ENCODE assay signal across 8 cellular contexts in the genomic region with DNA sequence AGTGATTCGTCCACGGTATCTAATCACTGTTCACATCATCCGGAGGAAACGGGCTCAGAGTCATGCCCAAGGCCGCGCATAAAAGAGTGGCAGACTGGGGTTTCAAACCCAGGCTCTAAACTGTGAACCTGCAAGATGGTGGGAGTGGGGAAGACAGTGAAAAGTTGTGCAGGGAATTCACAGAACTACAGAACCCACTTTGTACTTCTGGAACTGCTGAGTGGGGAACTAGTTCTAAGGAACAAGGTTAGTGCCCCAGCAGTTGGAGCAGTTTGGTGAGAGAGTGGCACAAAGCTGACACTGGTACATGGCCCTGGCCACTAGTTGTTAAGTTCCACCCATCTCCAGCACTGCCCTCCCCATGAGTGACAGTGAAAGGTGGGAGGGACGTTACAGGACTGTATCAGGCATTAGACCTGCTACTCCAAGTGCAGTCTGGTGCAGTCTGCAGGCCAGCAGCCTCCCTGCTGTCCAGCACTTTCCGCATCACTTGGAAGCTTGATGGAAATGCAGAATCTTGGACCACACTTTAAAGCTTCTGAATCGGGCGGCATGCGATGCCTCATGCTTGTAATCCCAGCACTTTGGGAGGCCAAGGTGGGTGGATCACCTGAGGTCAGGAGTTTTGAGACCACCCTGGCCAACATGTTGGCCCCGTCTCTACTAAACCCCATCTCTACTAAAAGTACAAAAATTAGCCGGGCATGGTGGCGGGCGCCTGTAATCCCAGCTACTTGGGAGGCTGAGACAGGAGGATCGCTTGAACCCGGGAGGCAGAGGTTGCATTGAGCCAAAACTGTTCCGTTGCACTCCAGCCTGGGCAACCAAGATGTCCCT. TPM values are rescaled to one million over a fixed set of nuclear protein-coding genes. Genes with fewer than 3 reads are reported as not detected.
A peak's percentile ranks its signal among the peaks of the same experiment; 100 is the strongest.
DNase-seq lines count a peak whose midpoint lies in the region; TF ChIP-seq lines count a peak whose summit lies in the region.

No MANE protein-coding gene starts in this region.

- no peak for TF ChIP-seq CTCF in OCI-LY1 (IDR thresholded peaks at IDR 0.05; ENCODE audit: low read length)
- TF ChIP-seq CTCF in parathyroid adenoma (IDR thresholded peaks at IDR 0.05): no peak

- H2AFZ ChIP-seq in OCI-LY1 (ENCODE audit: low read length): no peak overlapping the region; the same call in 1 of the 2 replicates
- peak overlapping the region; percentile 78 for H2AFZ ChIP-seq in parathyroid adenoma

- no peaks in the 10 kb centered on the region for H3F3A ChIP-seq in OCI-LY1 (ENCODE audit: insufficient read depth, low read length)

- DNase-seq in ACHN (peak; percentile 75), glomerular visceral epithelial cell (ENCODE audit: extremely low spot score) (peak; percentile 53), cerebellar nuclear complex (lab: John Stamatoyannopoulos, UW) (no peak), NCI-H1694 (lab: John Stamatoyannopoulos, UW) (no peak)
- DNase-seq in activated naive CD4-positive, alpha-beta T cell treated with anti-CD3 and anti-CD28 coated beads for 36 hours: peak; percentile 63

- peak; percentile 31 for TF ChIP-seq POLR2A in GM15510 (IDR thresholded peaks at IDR 0.05; ENCODE audit: borderline replicate concordance, extremely low read depth, insufficient read length)

- peak overlapping the region; percentile 93 for H3K4me3 Mint-ChIP-seq in activated naive CD4-positive, alpha-beta T cell treated with anti-CD3 and anti-CD28 coated beads for 36 hours

- peak overlapping the region; percentile 99 for H3K27ac Mint-ChIP-seq in activated naive CD4-positive, alpha-beta T cell treated with anti-CD3 and anti-CD28 coated beads for 36 hours

- no peaks in the 10 kb centered on the region for H3K27me3 Mint-ChIP-seq in activated naive CD4-positive, alpha-beta T cell treated with anti-CD3 and anti-CD28 coated beads for 36 hours (ENCODE audit: low read depth)

- H4K20me1 ChIP-seq in OCI-LY1 (ENCODE audit: insufficient read depth, low read length): no peaks in the 10 kb centered on the region

- H3K36me3 ChIP-seq in OCI-LY1 (ENCODE audit: insufficient read depth, low read length) (no peaks in the 10 kb centered on the region), parathyroid adenoma (ENCODE audit: control insufficient read depth, insufficient read depth, low read length) (no peaks in the 10 kb centered on the region)

- H3K9me3 ChIP-seq in OCI-LY1 (ENCODE audit: low read length) (no peaks in the 10 kb centered on the region), parathyroid adenoma (ENCODE audit: control insufficient read depth, low read length) (no peaks in the 10 kb centered on the region)

- H3K4me1 ChIP-seq in OCI-LY1 (ENCODE audit: insufficient read depth, low read length, severe bottlenecking) (peaks cover 42% of the 10 kb centered on the region), parathyroid adenoma (peaks cover 19% of the 10 kb centered on the region)

- peak overlapping the region; percentile 98 for H3K4me2 ChIP-seq in OCI-LY1 (ENCODE audit: low read length)
- H3K4me2 ChIP-seq in parathyroid adenoma (ENCODE audit: low read length): peak overlapping the region; percentile 91

- H3K4me1 Mint-ChIP-seq in activated naive CD4-positive, alpha-beta T cell treated with anti-CD3 and anti-CD28 coated beads for 36 hours (ENCODE audit: low read depth): peaks cover 45% of the 10 kb centered on the region

- H3K4me3 ChIP-seq in OCI-LY1 (ENCODE audit: low read depth, low read length, poor library complexity, severe bottlenecking) (peak overlapping the region; percentile 64), parathyroid adenoma (ENCODE audit: low read depth, low read length) (peak overlapping the region; percentile 81)

- H3K9me2 ChIP-seq in OCI-LY1 (ENCODE audit: low read depth, low read length): no peaks in the 10 kb centered on the region

- H3K27ac ChIP-seq in OCI-LY1 (ENCODE audit: low read depth, low read length, poor library complexity, severe bottlenecking): peak overlapping the region; percentile 92
- H3K27ac ChIP-seq in parathyroid adenoma: peak overlapping the region; percentile 96

- no peaks in the 10 kb centered on the region for H3K27me3 ChIP-seq in OCI-LY1 (ENCODE audit: insufficient read depth, low read length)
- H3K27me3 ChIP-seq in parathyroid adenoma (ENCODE audit: control insufficient read depth, insufficient read depth, low read length): no peaks in the 10 kb centered on the region

- peaks cover 5% of the 10 kb centered on the region for H3K36me3 Mint-ChIP-seq in activated naive CD4-positive, alpha-beta T cell treated with anti-CD3 and anti-CD28 coated beads for 36 hours (ENCODE audit: low read depth)

- H3K79me2 ChIP-seq in OCI-LY1 (ENCODE audit: insufficient read depth, low read length): no peaks in the 10 kb centered on the region
- no peaks in the 10 kb centered on the region for H3K79me2 ChIP-seq in parathyroid adenoma

- in situ Hi-C loops in ACHN (cut with HindIII; ENCODE audit: low pct_ligation_motif_present, low pct_unique_long_range_greater_than_20kb, low sequenced_read_pairs): no loop called here

- CTCF ChIA-PET in activated naive CD4-positive, alpha-beta T cell treated with anti-CD3 and anti-CD28 coated beads for 36 hours (lab: Charles Lee): interaction anchor here (0.6 to 9.7 kb wide), 18 partner anchors 11 to 419 kb away, joined by 3 to 80 read pairs (median 4); a partner anchor contains a TSS

- peak overlapping the region; percentile 96 for H3K9ac ChIP-seq in OCI-LY1 (ENCODE audit: low read length)
- H3K9ac ChIP-seq in parathyroid adenoma: no peak overlapping the region

- intact Hi-C loops in activated naive CD4-positive, alpha-beta T cell treated with anti-CD3 and anti-CD28 coated beads for 36 hours (cut with micrococcal nuclease): loop anchor here (1.0 to 5.0 kb wide), 5 partner anchors 150 to 499 kb away; a partner anchor contains a TSS

- no peaks in the 10 kb centered on the region for H3K9me3 Mint-ChIP-seq in activated naive CD4-positive, alpha-beta T cell treated with anti-CD3 and anti-CD28 coated beads for 36 hours

RNA-seq across cellular contexts. Expression of a gene that starts 47.3 kb away (rescaled TPM):
- total RNA-seq in activated naive CD4-positive, alpha-beta T cell treated with anti-CD3 and anti-CD28 coated beads for 36 hours: 10 to 100 TPM; 19.2 to 23.3 TPM

RNA-seq across cellular contexts. Expression of a gene that starts 56.3 kb away (rescaled TPM):
- 100 to 1,000 TPM; 363 to 374 TPM for total RNA-seq in activated naive CD4-positive, alpha-beta T cell treated with anti-CD3 and anti-CD28 coated beads for 36 hours

Comparison
In these comparisons a context has a peak if more than half of its experiments do, and no peak if none do; other contexts are left out.
1. DNase-seq: peak in ACHN (single experiment), activated naive CD4-positive, alpha-beta T cell treated with anti-CD3 and anti-CD28 coated beads for 36 hours (single experiment) and glomerular visceral epithelial cell (single experiment); none in cerebellar nuclear complex (0 of 2) and NCI-H1694 (single experiment).